17 cellular contexts compared by ENCODE assay signal in the genomic region with DNA sequence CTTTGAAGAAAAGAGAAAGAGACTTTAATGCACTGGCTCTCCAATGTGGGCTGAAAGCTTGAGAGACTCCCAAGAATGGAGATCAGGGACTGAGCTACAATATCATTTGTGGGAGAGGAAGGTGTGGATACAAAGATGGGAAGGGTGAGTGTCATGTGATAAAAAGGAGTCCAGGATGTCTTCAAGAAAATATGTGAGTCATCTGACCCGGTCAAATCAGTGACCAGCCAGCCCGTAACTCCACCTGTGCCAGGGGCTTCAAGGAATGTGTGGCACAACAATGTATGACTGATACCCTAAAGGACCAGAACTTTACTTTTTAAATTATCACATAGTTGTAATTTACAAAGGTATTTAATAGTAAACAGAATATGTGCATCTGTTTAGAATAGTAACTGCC.
DNase-seq lines count a peak whose midpoint lies in the region; ATAC-seq and TF ChIP-seq lines count a peak whose summit lies in the region.
"Had no signal": no experiment of that assay in that cellular context is flagged by ENCODE, and none has a peak within 500 bp of the region (broad histone marks: within the 10 kb centered on the region; RNA-seq: fewer than 3 reads in every experiment).

No MANE protein-coding gene starts in this region.

- H3K4me1 Mint-ChIP-seq in endothelial cell (ENCODE audit: unreplicated experiment) = peaks cover 14% of the 10 kb centered on the region
- H3K4me1 Mint-ChIP-seq in nephron = peaks cover 61% of the 10 kb centered on the region
- peaks cover 0 to 1% of the 10 kb centered on the region in 2 donors for H3K4me1 Mint-ChIP-seq in effector memory CD8-positive, alpha-beta T cell (ENCODE audit: low read depth in 2 of 2)
- peaks cover 22% of the 10 kb centered on the region for H3K4me1 Mint-ChIP-seq in WTC11

- CTCF ChIA-PET in WTC11 (lab: Charles Lee) (no interaction called here), GM10248 (lab: Yijun Ruan, JAX) (no interaction called here)

- H3K27me3 Mint-ChIP-seq in endothelial cell (ENCODE audit: unreplicated experiment) (peaks cover 8% of the 10 kb centered on the region), nephron (ENCODE audit: low read depth) (no peaks in the 10 kb centered on the region), WTC11 (ENCODE audit: low read depth) (no peaks in the 10 kb centered on the region)
- no peaks in the 10 kb centered on the region for H3K27me3 Mint-ChIP-seq in effector memory CD8-positive, alpha-beta T cell
- H3K27me3 Mint-ChIP-seq: CD4-positive, CD25-positive, alpha-beta regulatory T cell had no signal

- H3K9me3 Mint-ChIP-seq in endothelial cell (ENCODE audit: unreplicated experiment) = no peaks in the 10 kb centered on the region
- no peaks in the 10 kb centered on the region for H3K9me3 Mint-ChIP-seq in nephron
- no peaks in the 10 kb centered on the region for H3K9me3 Mint-ChIP-seq in effector memory CD8-positive, alpha-beta T cell
- H3K9me3 Mint-ChIP-seq in WTC11 = no peaks in the 10 kb centered on the region
- H3K9me3 Mint-ChIP-seq: CD4-positive, CD25-positive, alpha-beta regulatory T cell had no signal

- no peak overlapping the region for H3K4me3 ChIP-seq in right cardiac atrium (ENCODE audit: low read length)
- H3K4me3 ChIP-seq: BLaER1 had no signal

- DNase-seq in A172 (ENCODE audit: low spot score) = peak; percentile 31
- DNase-seq in HK-2 (ENCODE audit: unreplicated experiment) = peak; percentile 2
- no peak for DNase-seq in endothelial cell (ENCODE audit: low spot score)
- no peak for DNase-seq in effector memory CD8-positive, alpha-beta T cell
- DNase-seq in WTC11 (ENCODE audit: low spot score) = no peak
- DNase-seq in GM10248 (ENCODE audit: extremely low spot score) = no peak
- DNase-seq in right cardiac atrium = no peak
- DNase-seq: CD4-positive, CD25-positive, alpha-beta regulatory T cell; GOT3; NCI-H1694 treated with DMSO at 0.1 percent for 48 hours; NCI-H2227 treated with DMSO at 0.1 percent for 48 hours; NCI-H526 treated with DMSO at 0.1 percent for 48 hours had no signal

- H3K4me3 Mint-ChIP-seq in endothelial cell (ENCODE audit: unreplicated experiment) (peak overlapping the region; percentile 7), nephron (no peak overlapping the region), WTC11 (no peak overlapping the region)
- H3K4me3 Mint-ChIP-seq in effector memory CD8-positive, alpha-beta T cell = no peak overlapping the region
- H3K4me3 Mint-ChIP-seq: CD4-positive, CD25-positive, alpha-beta regulatory T cell had no signal

- 81% methylated on average over 2 of the region's 2 CpGs for WGBS in right cardiac atrium

- H3K9me3 ChIP-seq in right cardiac atrium (ENCODE audit: control insufficient read depth, low read length) = no peaks in the 10 kb centered on the region
- H3K9me3 ChIP-seq: BLaER1 had no signal

- H3K27ac ChIP-seq in right cardiac atrium (ENCODE audit: low read length) = no peak overlapping the region
- H3K27ac ChIP-seq: BLaER1, RWPE1 had no signal

- intact Hi-C loops in right cardiac atrium (cut with DNase I) = no loop called here

- no peak overlapping the region for H3K27ac Mint-ChIP-seq in endothelial cell (ENCODE audit: unreplicated experiment)
- peak overlapping the region in 2 of 3 experiments; percentile 20 to 56 for H3K27ac Mint-ChIP-seq in nephron
- peak overlapping the region in 1 of 2 donors; percentile 17 for H3K27ac Mint-ChIP-seq in effector memory CD8-positive, alpha-beta T cell
- H3K27ac Mint-ChIP-seq in WTC11 = no peak overlapping the region
- H3K27ac Mint-ChIP-seq: CD4-positive, CD25-positive, alpha-beta regulatory T cell had no signal

- no peak for ATAC-seq in effector memory CD8-positive, alpha-beta T cell (replicated peaks)
- ATAC-seq in WTC11 = no peak
- no peak for ATAC-seq in right cardiac atrium
- ATAC-seq: HCT116, Panc1 had no signal

- H3K36me3 Mint-ChIP-seq in endothelial cell (ENCODE audit: low read depth, unreplicated experiment) (peaks cover 84% of the 10 kb centered on the region), nephron (ENCODE audit: low read depth) (peaks cover 45% of the 10 kb centered on the region), WTC11 (peaks cover 15% of the 10 kb centered on the region)
- peaks cover 66% of the 10 kb centered on the region for H3K36me3 Mint-ChIP-seq in effector memory CD8-positive, alpha-beta T cell (ENCODE audit: insufficient read depth)

- no peaks in the 10 kb centered on the region for H3K4me1 ChIP-seq in right cardiac atrium (ENCODE audit: control insufficient read depth, insufficient read depth, low read length)
- H3K4me1 ChIP-seq: BLaER1 had no signal

- no peaks in the 10 kb centered on the region for H3K27me3 ChIP-seq in right cardiac atrium (ENCODE audit: control insufficient read depth, insufficient read depth)
- H3K27me3 ChIP-seq: BLaER1 had no signal

- TF ChIP-seq CTCF in endothelial cell (IDR thresholded peaks at IDR 0.05; ENCODE audit: unreplicated experiment) (no peak), nephron (IDR thresholded peaks at IDR 0.05; ENCODE audit: unreplicated experiment in 3 of 3) (no peak), WTC11 (IDR thresholded peaks at IDR 0.05) (no peak), GM10248 (IDR thresholded peaks at IDR 0.05; ENCODE audit: control extremely low read depth, extremely low read depth, low read depth, missing control alignments) (no peak)

- POLR2A ChIA-PET in WTC11 (lab: Charles Lee) (no interaction called here), GM10248 (lab: Yijun Ruan, JAX) (no interaction called here)

TF ChIP-seq in WTC11, 78 proteins besides CTCF, POLR2A, EP300 and RAD21:
- TF ChIP-seq SMAD3 (CRISPR knock-in tag; IDR thresholded peaks at IDR 0.05; ENCODE audit: borderline replicate concordance) (no peak), MYBL2 (CRISPR knock-in tag; IDR thresholded peaks at IDR 0.05) (no peak), RORB (CRISPR knock-in tag; IDR thresholded peaks at IDR 0.05) (no peak), ZNF121 (CRISPR knock-in tag; IDR thresholded peaks at IDR 0.05) (no peak), TCF7 (CRISPR knock-in tag; IDR thresholded peaks at IDR 0.05; ENCODE audit: low read depth) (no peak), NFE2L1 (CRISPR knock-in tag; IDR thresholded peaks at IDR 0.05) (no peak)
- TF ChIP-seq, protein P1, sequence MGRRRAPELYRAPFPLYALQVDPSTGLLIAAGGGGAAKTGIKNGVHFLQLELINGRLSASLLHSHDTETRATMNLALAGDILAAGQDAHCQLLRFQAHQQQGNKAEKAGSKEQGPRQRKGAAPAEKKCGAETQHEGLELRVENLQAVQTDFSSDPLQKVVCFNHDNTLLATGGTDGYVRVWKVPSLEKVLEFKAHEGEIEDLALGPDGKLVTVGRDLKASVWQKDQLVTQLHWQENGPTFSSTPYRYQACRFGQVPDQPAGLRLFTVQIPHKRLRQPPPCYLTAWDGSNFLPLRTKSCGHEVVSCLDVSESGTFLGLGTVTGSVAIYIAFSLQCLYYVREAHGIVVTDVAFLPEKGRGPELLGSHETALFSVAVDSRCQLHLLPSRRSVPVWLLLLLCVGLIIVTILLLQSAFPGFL (CRISPR knock-in tag; IDR thresholded peaks at IDR 0.05; ENCODE audit: borderline replicate concordance) = no peak
- TF ChIP-seq, protein P2, sequence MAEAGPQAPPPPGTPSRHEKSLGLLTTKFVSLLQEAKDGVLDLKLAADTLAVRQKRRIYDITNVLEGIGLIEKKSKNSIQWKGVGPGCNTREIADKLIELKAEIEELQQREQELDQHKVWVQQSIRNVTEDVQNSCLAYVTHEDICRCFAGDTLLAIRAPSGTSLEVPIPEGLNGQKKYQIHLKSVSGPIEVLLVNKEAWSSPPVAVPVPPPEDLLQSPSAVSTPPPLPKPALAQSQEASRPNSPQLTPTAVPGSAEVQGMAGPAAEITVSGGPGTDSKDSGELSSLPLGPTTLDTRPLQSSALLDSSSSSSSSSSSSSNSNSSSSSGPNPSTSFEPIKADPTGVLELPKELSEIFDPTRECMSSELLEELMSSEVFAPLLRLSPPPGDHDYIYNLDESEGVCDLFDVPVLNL (CRISPR knock-in tag; IDR thresholded peaks at IDR 0.05; ENCODE audit: borderline replicate concordance, low read depth) = no peak
- TF ChIP-seq, protein P3, sequence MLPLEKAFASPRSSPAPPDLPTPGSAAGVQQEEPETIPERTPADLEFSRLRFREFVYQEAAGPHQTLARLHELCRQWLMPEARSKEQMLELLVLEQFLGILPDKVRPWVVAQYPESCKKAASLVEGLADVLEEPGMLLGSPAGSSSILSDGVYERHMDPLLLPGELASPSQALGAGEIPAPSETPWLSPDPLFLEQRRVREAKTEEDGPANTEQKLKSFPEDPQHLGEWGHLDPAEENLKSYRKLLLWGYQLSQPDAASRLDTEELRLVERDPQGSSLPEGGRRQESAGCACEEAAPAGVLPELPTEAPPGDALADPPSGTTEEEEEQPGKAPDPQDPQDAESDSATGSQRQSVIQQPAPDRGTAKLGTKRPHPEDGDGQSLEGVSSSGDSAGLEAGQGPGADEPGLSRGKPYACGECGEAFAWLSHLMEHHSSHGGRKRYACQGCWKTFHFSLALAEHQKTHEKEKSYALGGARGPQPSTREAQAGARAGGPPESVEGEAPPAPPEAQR (CRISPR knock-in tag; IDR thresholded peaks at IDR 0.05) = no peak
- TF ChIP-seq, protein P4, sequence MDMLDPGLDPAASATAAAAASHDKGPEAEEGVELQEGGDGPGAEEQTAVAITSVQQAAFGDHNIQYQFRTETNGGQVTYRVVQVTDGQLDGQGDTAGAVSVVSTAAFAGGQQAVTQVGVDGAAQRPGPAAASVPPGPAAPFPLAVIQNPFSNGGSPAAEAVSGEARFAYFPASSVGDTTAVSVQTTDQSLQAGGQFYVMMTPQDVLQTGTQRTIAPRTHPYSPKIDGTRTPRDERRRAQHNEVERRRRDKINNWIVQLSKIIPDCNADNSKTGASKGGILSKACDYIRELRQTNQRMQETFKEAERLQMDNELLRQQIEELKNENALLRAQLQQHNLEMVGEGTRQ (CRISPR knock-in tag; IDR thresholded peaks at IDR 0.05) = no peak
- TF ChIP-seq, protein P5, sequence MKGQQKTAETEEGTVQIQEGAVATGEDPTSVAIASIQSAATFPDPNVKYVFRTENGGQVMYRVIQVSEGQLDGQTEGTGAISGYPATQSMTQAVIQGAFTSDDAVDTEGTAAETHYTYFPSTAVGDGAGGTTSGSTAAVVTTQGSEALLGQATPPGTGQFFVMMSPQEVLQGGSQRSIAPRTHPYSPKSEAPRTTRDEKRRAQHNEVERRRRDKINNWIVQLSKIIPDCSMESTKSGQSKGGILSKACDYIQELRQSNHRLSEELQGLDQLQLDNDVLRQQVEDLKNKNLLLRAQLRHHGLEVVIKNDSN (CRISPR knock-in tag; IDR thresholded peaks at IDR 0.05) = no peak

Comparison
In these comparisons a context has a peak if more than half of its experiments do, and no peak if none do; other contexts are left out.
1. DNase-seq: peak in A172 (single experiment) and HK-2 (single experiment); none in endothelial cell (single experiment), effector memory CD8-positive, alpha-beta T cell (0 of 3), WTC11 (single experiment), GM10248 (single experiment) and right cardiac atrium (0 of 3).
2. H3K27ac Mint-ChIP-seq: peak in nephron (2 of 3); none in endothelial cell (single experiment) and WTC11 (single experiment).